In genomic region chr19:7505682-7506384, GRCh38 we compare ENCODE assay signal across 1 cellular context.
TF ChIP-seq lines count a peak whose summit lies in the region.

No MANE protein-coding gene starts in this region.

TF ChIP-seq in IMR-90, 13 proteins besides CTCF, POLR2A, EP300 and RAD21:
- TF ChIP-seq CEBPB (IDR thresholded peaks at IDR 0.05; ENCODE audit: low read depth, low read length): no peak
- TF ChIP-seq USF2 (IDR thresholded peaks at IDR 0.05; ENCODE audit: low read depth, low read length): peak; percentile 59
